Comparison of ENCODE assay signal across 16 cellular contexts in the genomic region with DNA sequence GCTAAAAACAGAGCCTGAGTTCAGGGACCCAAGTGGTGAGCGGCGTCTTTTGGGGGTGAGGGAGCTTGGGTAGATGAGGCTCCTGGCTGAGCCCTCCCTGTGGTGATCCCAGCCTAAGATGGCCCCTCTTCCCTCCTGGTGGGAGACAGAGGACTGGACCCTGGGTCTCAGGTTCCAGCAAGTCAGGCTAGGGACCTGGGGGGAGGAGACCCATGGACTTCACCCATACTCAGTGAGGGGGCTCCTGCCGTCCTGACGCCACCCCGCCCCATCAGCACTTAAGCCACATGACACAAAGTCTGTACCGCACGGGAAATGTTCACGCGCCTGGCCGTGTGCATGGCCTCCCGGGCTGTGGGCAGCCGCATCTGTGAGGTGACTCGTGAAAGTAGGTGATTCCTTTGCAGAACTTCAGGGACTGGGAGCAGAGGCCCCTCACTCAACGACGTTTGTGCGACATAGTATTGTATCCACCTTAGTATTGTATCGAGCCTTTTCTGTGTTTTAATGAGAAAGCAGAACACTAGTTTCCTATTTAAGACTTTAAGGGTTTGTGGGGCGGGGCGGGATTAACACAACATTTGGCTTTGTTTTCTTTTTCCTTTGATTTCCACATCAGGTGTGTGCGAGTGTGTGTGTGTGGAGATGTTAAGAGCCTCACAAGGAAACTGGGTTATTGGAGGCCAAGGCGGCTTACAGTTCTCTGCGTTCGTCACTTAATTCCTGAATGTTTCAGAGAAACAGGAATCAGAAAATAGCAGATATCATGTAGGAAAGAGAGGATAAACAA. TPM values are rescaled to one million over a fixed set of nuclear protein-coding genes. Genes with fewer than 3 reads are reported as not detected.
DNase-seq lines count a peak whose midpoint lies in the region; ATAC-seq and TF ChIP-seq lines count a peak whose summit lies in the region.
"Had no signal": no experiment of that assay in that cellular context is flagged by ENCODE, and none has a peak within 500 bp of the region (broad histone marks: within the 10 kb centered on the region; RNA-seq: fewer than 3 reads in every experiment).

No MANE protein-coding gene starts in this region.

- H3F3A ChIP-seq in GM23338 (replicated peaks; ENCODE audit: low read depth), result no peaks in the 10 kb centered on the region

- H3K4me1 Mint-ChIP-seq in GM23338, result peaks cover 25% of the 10 kb centered on the region
- H3K4me1 Mint-ChIP-seq: activated CD4-positive, alpha-beta T cell treated with anti-CD3 and anti-CD28 coated beads for 36 hours had no signal

- H3K27ac Mint-ChIP-seq in GM23338, result peak overlapping the region; percentile 8
- H3K27ac Mint-ChIP-seq: activated CD4-positive, alpha-beta T cell treated with anti-CD3 and anti-CD28 coated beads for 36 hours had no signal

- no peak overlapping the region for H2AFZ ChIP-seq in GM23338

- TF ChIP-seq CTCF in GM23338 (conservative IDR thresholded peaks at IDR 0.05; ENCODE audit: low read depth in 2 of 2), result no peak
- TF ChIP-seq CTCF in RWPE2 (IDR thresholded peaks at IDR 0.05; ENCODE audit: poor library complexity, severe bottlenecking), result no peak
- no peak for TF ChIP-seq CTCF in prostate gland (IDR thresholded peaks at IDR 0.05)

- H3K9me3 ChIP-seq in RWPE2 (ENCODE audit: severe bottlenecking), result no peaks in the 10 kb centered on the region
- H3K9me3 ChIP-seq in prostate gland, result no peaks in the 10 kb centered on the region

- no peak for TF ChIP-seq POLR2A in prostate gland (IDR thresholded peaks at IDR 0.05)

- intact Hi-C loops in prostate gland (cut with DNase I), result no loop called here

- DNase-seq in GM23338 (ENCODE audit: low spot score) (no peak), RWPE2 (ENCODE audit: low spot score) (peak; percentile 38), left lobe of liver (ENCODE audit: low spot score) (peak; percentile 32), prostate gland (ENCODE audit: low spot score) (peak; percentile 3), dermis blood vessel endothelial cell (no peak)
- DNase-seq: anterior cingulate cortex, C1 segment of cervical spinal cord, DMS53, NCI-H1436, NCI-H446, SHP77 treated with DMSO at 0.1 percent for 48 hours, T-helper 2 cell had no signal

- H3K79me2 ChIP-seq in GM23338 (replicated peaks; ENCODE audit: insufficient read depth), result peaks cover 3% of the 10 kb centered on the region; the same call in 1 of the 2 replicates

- WGBS in prostate gland, result 90% methylated on average over 23 of the region's 23 CpGs

- ATAC-seq in GM23338, result no peak
- no peak for ATAC-seq in RWPE2 (ENCODE audit: low read depth)
- ATAC-seq in left lobe of liver, result no peak
- no peak for ATAC-seq in HG03520 (IDR thresholded peaks at IDR 0.05; ENCODE audit: unreplicated experiment)
- no peak for ATAC-seq in GM21367 (IDR thresholded peaks at IDR 0.05; ENCODE audit: unreplicated experiment)
- ATAC-seq: esophagus mucosa had no signal

- peaks cover 12% of the 10 kb centered on the region for H3K27me3 Mint-ChIP-seq in GM23338 (ENCODE audit: insufficient read depth, low read depth, poor library complexity)
- H3K27me3 Mint-ChIP-seq: activated CD4-positive, alpha-beta T cell treated with anti-CD3 and anti-CD28 coated beads for 36 hours had no signal

- H3K9me3 Mint-ChIP-seq in GM23338, result no peaks in the 10 kb centered on the region

- 0 out of 2 replicates have a peak, but pooled peaks cover 4% of the 10 kb centered on the region for H3K4me1 ChIP-seq in GM23338 (ENCODE audit: insufficient read depth)
- no peaks in the 10 kb centered on the region for H3K4me1 ChIP-seq in RWPE2 (ENCODE audit: insufficient read depth, poor library complexity, severe bottlenecking)
- H3K4me1 ChIP-seq in prostate gland (replicated peaks), result no peaks in the 10 kb centered on the region

- H3K4me3 Mint-ChIP-seq in GM23338, result no peak overlapping the region
- H3K4me3 Mint-ChIP-seq: activated CD4-positive, alpha-beta T cell treated with anti-CD3 and anti-CD28 coated beads for 36 hours had no signal

- H3K27ac ChIP-seq in GM23338 (ENCODE audit: low read depth) (no peak overlapping the region; the same call in 1 of the 2 replicates), RWPE2 (ENCODE audit: poor library complexity, severe bottlenecking) (no peak overlapping the region), prostate gland (no peak overlapping the region)

- no peaks in the 10 kb centered on the region for H3K27me3 ChIP-seq in GM23338 (ENCODE audit: insufficient read depth)
- no peaks in the 10 kb centered on the region for H3K27me3 ChIP-seq in RWPE2 (ENCODE audit: insufficient read depth, poor library complexity, severe bottlenecking)
- H3K27me3 ChIP-seq in prostate gland (replicated peaks; ENCODE audit: insufficient read depth), result no peaks in the 10 kb centered on the region

- H3K4me3 ChIP-seq in GM23338 (no peak overlapping the region), RWPE2 (ENCODE audit: severe bottlenecking) (no peak overlapping the region), prostate gland (no peak overlapping the region)

- H3K36me3 ChIP-seq in GM23338 (ENCODE audit: insufficient read depth), result no peaks in the 10 kb centered on the region
- no peaks in the 10 kb centered on the region for H3K36me3 ChIP-seq in RWPE2 (ENCODE audit: low read depth)
- H3K36me3 ChIP-seq in prostate gland, result peaks cover 0 to 3% of the 10 kb centered on the region in 2 donors

- H4K20me1 ChIP-seq in GM23338 (replicated peaks; ENCODE audit: insufficient read depth), result peaks cover 11% of the 10 kb centered on the region

- peaks cover 15% of the 10 kb centered on the region for H3K36me3 Mint-ChIP-seq in GM23338 (ENCODE audit: low read depth)

- no peak overlapping the region for H3K4me2 ChIP-seq in GM23338

- no peaks in the 10 kb centered on the region for H3K9me2 ChIP-seq in GM23338 (ENCODE audit: insufficient read depth)

TF ChIP-seq in GM23338, 12 proteins besides CTCF, POLR2A, EP300 and RAD21:
- TF ChIP-seq STAT1 (IDR thresholded peaks at IDR 0.05; ENCODE audit: unreplicated experiment) (no peak), CREB1 (CRISPR knock-in tag; IDR thresholded peaks at IDR 0.05; ENCODE audit: low read depth) (no peak), ZNF114 (CRISPR knock-in tag; IDR thresholded peaks at IDR 0.05) (no peak)

RNA-seq across cellular contexts. Expression of a gene that starts 18.4 kb away (rescaled TPM):
- total RNA-seq in GM23338 (2014; rRNA removed; shearing (Covaris generic)), result 1.1 and 2.8 TPM in 2 replicates
- 2.5 and 6.1 TPM in 2 replicates for polyA plus RNA-seq in GM23338 (2016; fragmentation: Nextera tagmentation; extraction: Ambion mirVana)
- total RNA-seq in left lobe of liver (0.78 TPM), prostate gland (1 to 10 TPM in 1 of 2 donors, under 1 TPM in 1; 0.55 to 6.0 TPM), dermis blood vessel endothelial cell (0.60 and 0.68 TPM in 2 replicates)

RNA-seq across cellular contexts. Expression of a gene that starts 31.7 kb away (rescaled TPM):
- total RNA-seq in GM23338 (2014; rRNA removed; shearing (Covaris generic)), result 28.0 and 34.0 TPM in 2 replicates
- polyA plus RNA-seq in GM23338 (2016; fragmentation: Nextera tagmentation; extraction: Ambion mirVana), result 7.7 and 8.0 TPM in 2 replicates
- total RNA-seq in left lobe of liver (2.1 TPM), prostate gland (10 to 100 TPM in 1 of 2 donors, 1 to 10 TPM in 1; 2.3 to 16.8 TPM), dermis blood vessel endothelial cell (3.9 and 4.4 TPM in 2 replicates)

Comparison
In these comparisons a context has a peak if more than half of its experiments do, and no peak if none do; other contexts are left out.
1. DNase-seq: peak in RWPE2 (single experiment), left lobe of liver (single experiment) and prostate gland (single experiment); none in GM23338 (single experiment) and dermis blood vessel endothelial cell (single experiment).